8 cellular contexts compared by ENCODE assay signal in the genomic region with DNA sequence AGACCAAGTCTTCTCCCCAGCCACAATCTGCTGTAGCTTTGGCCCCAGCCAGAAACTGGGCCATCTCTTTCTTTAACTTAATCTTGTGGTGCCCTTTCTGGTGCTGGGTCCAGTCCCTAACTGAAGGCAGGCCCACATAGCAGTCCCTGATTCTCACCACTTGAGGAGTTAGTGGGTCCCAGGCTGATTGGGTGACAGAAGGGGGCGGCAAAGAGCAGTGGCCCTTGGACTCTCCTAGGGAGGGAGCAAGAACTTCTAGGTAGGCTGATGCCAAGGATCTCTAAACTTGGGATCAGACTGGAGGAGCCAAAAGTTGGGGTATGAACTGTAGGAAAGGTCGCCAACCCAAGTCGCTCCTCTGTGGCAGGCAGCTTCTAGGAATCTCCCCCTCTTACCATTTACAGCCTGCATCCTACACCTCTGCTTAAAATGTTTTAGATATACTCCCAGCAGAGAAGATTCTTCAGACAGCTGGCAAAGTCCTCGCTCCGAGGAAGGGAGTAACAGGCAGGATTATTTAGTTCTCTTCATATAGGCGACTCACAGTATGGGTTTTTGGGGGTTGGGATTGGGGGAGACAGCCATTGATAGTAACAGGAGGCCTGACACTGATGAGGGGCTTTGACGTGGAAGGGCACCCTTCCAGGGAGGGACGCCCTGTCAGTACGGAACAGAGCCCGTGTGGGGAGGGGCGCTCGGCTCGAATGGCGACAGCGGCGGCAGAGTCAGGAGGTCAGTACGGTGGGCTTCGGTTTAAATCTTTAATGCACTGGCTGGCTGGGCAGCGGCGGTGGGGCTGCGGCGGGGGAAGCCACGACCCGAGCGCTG. TPM values are rescaled to one million over a fixed set of nuclear protein-coding genes. Genes with fewer than 3 reads are reported as not detected.
DNase-seq lines count a peak whose midpoint lies in the region; ATAC-seq and TF ChIP-seq lines count a peak whose summit lies in the region.

No MANE protein-coding gene starts in this region.

- TF ChIP-seq EP300 in Ishikawa (IDR thresholded peaks at IDR 0.05; ENCODE audit: borderline replicate concordance) = no peak

- H3K4me1 Mint-ChIP-seq in CD4-positive, CD25-positive, alpha-beta regulatory T cell = peaks cover 10 to 64% (median 36%) of the 10 kb centered on the region in 4 donors
- H3K4me1 Mint-ChIP-seq in T-helper 1 cell treated with Interleukin-12 subunit alpha and Interleukin-12 subunit beta and Interleukin-4 antibody, amounts not matched to agents 30 μg/mL and 1 μg/mL, for 36 hours (ENCODE audit: low read depth) = peaks cover 41% of the 10 kb centered on the region

- peak overlapping the region; percentile 85 for H3K4me2 ChIP-seq in hepatocyte

- DNase-seq in CD4-positive, CD25-positive, alpha-beta regulatory T cell = peak; percentile 64 to 86 (median 65)
- DNase-seq in astrocyte of the hippocampus (ENCODE audit: low read depth, low spot score) = peak; percentile 73
- DNase-seq in hepatocyte (ENCODE audit: low spot score) = peak; percentile 87

- peak overlapping the region; percentile 73 for H3K4me3 ChIP-seq in CD4-positive, CD25-positive, alpha-beta regulatory T cell (ENCODE audit: low read depth, low read length)
- peak overlapping the region; percentile 76 for H3K4me3 ChIP-seq in hepatocyte
- peak overlapping the region; percentile 72 for H3K4me3 ChIP-seq in rectal smooth muscle tissue (ENCODE audit: low read length)

- peaks cover 0 to 5% (median 3%) of the 10 kb centered on the region in 7 donors for H3K9me3 Mint-ChIP-seq in CD4-positive, CD25-positive, alpha-beta regulatory T cell
- H3K9me3 Mint-ChIP-seq in T-helper 1 cell treated with Interleukin-12 subunit alpha and Interleukin-12 subunit beta and Interleukin-4 antibody, amounts not matched to agents 30 μg/mL and 1 μg/mL, for 36 hours = peaks cover 5% of the 10 kb centered on the region

- H3K4me1 ChIP-seq in CD4-positive, CD25-positive, alpha-beta regulatory T cell (ENCODE audit: control insufficient read depth, insufficient read depth, low read length, poor library complexity, severe bottlenecking) = peaks cover 37% of the 10 kb centered on the region
- peaks cover 15% of the 10 kb centered on the region for H3K4me1 ChIP-seq in hepatocyte (ENCODE audit: insufficient read depth)
- H3K4me1 ChIP-seq in rectal smooth muscle tissue (ENCODE audit: control insufficient read depth, insufficient read depth, low read length) = peaks cover 3% of the 10 kb centered on the region

- H3K27ac Mint-ChIP-seq in CD4-positive, CD25-positive, alpha-beta regulatory T cell = peak overlapping the region; percentile 97 to 98 (median 97)
- H3K27ac Mint-ChIP-seq in T-helper 1 cell treated with Interleukin-12 subunit alpha and Interleukin-12 subunit beta and Interleukin-4 antibody, amounts not matched to agents 30 μg/mL and 1 μg/mL, for 36 hours = peak overlapping the region; percentile 64

- TF ChIP-seq RAD21 in Ishikawa (IDR thresholded peaks at IDR 0.05; ENCODE audit: low read depth) = peak; percentile 38; the same call in 1 of the 2 replicates

- peaks cover 15% of the 10 kb centered on the region for H3K36me3 Mint-ChIP-seq in CD4-positive, CD25-positive, alpha-beta regulatory T cell
- H3K36me3 Mint-ChIP-seq in T-helper 1 cell treated with Interleukin-12 subunit alpha and Interleukin-12 subunit beta and Interleukin-4 antibody, amounts not matched to agents 30 μg/mL and 1 μg/mL, for 36 hours (ENCODE audit: low read depth) = peaks cover 24% of the 10 kb centered on the region

- H3K4me3 Mint-ChIP-seq in CD4-positive, CD25-positive, alpha-beta regulatory T cell = peak overlapping the region; percentile 85 to 94 (median 93)
- H3K4me3 Mint-ChIP-seq in T-helper 1 cell treated with Interleukin-12 subunit alpha and Interleukin-12 subunit beta and Interleukin-4 antibody, amounts not matched to agents 30 μg/mL and 1 μg/mL, for 36 hours = peak overlapping the region; percentile 86

- H3K79me2 ChIP-seq in hepatocyte = peaks cover 15% of the 10 kb centered on the region

- peaks cover 2 to 3% of the 10 kb centered on the region in 2 experiments for H3K9me3 ChIP-seq in CD4-positive, CD25-positive, alpha-beta regulatory T cell (ENCODE audit: control insufficient read depth in 2 of 2, low read length in 2 of 2)
- H3K9me3 ChIP-seq in hepatocyte (ENCODE audit: low read depth) = no peaks in the 10 kb centered on the region

- peak overlapping the region; percentile 74 for H2AFZ ChIP-seq in hepatocyte

- ATAC-seq in CD4-positive, CD25-positive, alpha-beta regulatory T cell (ENCODE audit: low read depth in 2 of 2) = peak; percentile 32 to 50
- ATAC-seq in GM19395 (IDR thresholded peaks at IDR 0.05; ENCODE audit: unreplicated experiment) (peak; percentile 58), HG02840 (IDR thresholded peaks at IDR 0.05; ENCODE audit: low FRiP score, unreplicated experiment) (no peak)

- H3K27ac ChIP-seq in CD4-positive, CD25-positive, alpha-beta regulatory T cell (ENCODE audit: insufficient read depth, low read length, poor library complexity, severe bottlenecking) = peak overlapping the region; percentile 98
- H3K27ac ChIP-seq in hepatocyte (peak overlapping the region; percentile 99), rectal smooth muscle tissue (ENCODE audit: low read depth, low read length) (peak overlapping the region; percentile 99)

- H3K27me3 ChIP-seq in CD4-positive, CD25-positive, alpha-beta regulatory T cell (ENCODE audit: control insufficient read depth, insufficient read depth, low read length) = no peaks in the 10 kb centered on the region
- H3K27me3 ChIP-seq in hepatocyte (no peaks in the 10 kb centered on the region), rectal smooth muscle tissue (ENCODE audit: control insufficient read depth, insufficient read depth, low read length) (no peaks in the 10 kb centered on the region)

- peak; percentile 73 for TF ChIP-seq CTCF in hepatocyte (IDR thresholded peaks at IDR 0.05; ENCODE audit: poor library complexity)

- H3K9ac ChIP-seq in rectal smooth muscle tissue (ENCODE audit: low read length) = peak overlapping the region; percentile 21

- no peaks in the 10 kb centered on the region for H3K9me2 ChIP-seq in hepatocyte (replicated peaks; ENCODE audit: insufficient read depth)

- no peaks in the 10 kb centered on the region for H4K20me1 ChIP-seq in hepatocyte (ENCODE audit: insufficient read depth, poor library complexity, severe bottlenecking)

- 8% methylated on average over 22 of the region's 25 CpGs for WGBS in hepatocyte (ENCODE audit: low lambda C conversion rate, missing lambda C conversion rate)

- H3K27me3 Mint-ChIP-seq in CD4-positive, CD25-positive, alpha-beta regulatory T cell = peaks cover 5% of the 10 kb centered on the region
- no peaks in the 10 kb centered on the region for H3K27me3 Mint-ChIP-seq in T-helper 1 cell treated with Interleukin-12 subunit alpha and Interleukin-12 subunit beta and Interleukin-4 antibody, amounts not matched to agents 30 μg/mL and 1 μg/mL, for 36 hours (ENCODE audit: low read depth)

- no peaks in the 10 kb centered on the region for H3K36me3 ChIP-seq in CD4-positive, CD25-positive, alpha-beta regulatory T cell (ENCODE audit: control insufficient read depth, insufficient read depth, low read length)
- H3K36me3 ChIP-seq in hepatocyte (replicated peaks; ENCODE audit: insufficient read depth, low read depth) = no peaks in the 10 kb centered on the region
- H3K36me3 ChIP-seq in rectal smooth muscle tissue (ENCODE audit: control insufficient read depth, insufficient read depth, low read length) = peaks cover 4% of the 10 kb centered on the region

TF ChIP-seq in Ishikawa, 13 proteins besides CTCF, POLR2A, EP300 and RAD21 (continues in another document):
- TF ChIP-seq FOXM1 (IDR thresholded peaks at IDR 0.05; ENCODE audit: borderline replicate concordance, low read depth) = no peak
- TF ChIP-seq ZBTB7A (IDR thresholded peaks at IDR 0.05; ENCODE audit: low read depth) = no peak
- no peak for TF ChIP-seq MAX (IDR thresholded peaks at IDR 0.05)
- TF ChIP-seq, protein P1, sequence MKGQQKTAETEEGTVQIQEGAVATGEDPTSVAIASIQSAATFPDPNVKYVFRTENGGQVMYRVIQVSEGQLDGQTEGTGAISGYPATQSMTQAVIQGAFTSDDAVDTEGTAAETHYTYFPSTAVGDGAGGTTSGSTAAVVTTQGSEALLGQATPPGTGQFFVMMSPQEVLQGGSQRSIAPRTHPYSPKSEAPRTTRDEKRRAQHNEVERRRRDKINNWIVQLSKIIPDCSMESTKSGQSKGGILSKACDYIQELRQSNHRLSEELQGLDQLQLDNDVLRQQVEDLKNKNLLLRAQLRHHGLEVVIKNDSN (IDR thresholded peaks at IDR 0.05) = no peak
- no peak for TF ChIP-seq TEAD4 (IDR thresholded peaks at IDR 0.05)
- TF ChIP-seq TAF1 (IDR thresholded peaks at IDR 0.05; ENCODE audit: low read depth) = no peak

RNA-seq across cellular contexts. Expression of gene CCL27, which starts 2.0 kb away (rescaled TPM):
- total RNA-seq in CD4-positive, CD25-positive, alpha-beta regulatory T cell = not detected
- polyA plus RNA-seq in CD4-positive, CD25-positive, alpha-beta regulatory T cell = under 1 TPM in 1 of 4 donors, not detected in 3; 0.28 TPM
- not detected in 2 replicates for total RNA-seq in hepatocyte
- polyA plus RNA-seq in hepatocyte = 0.81 TPM in 1 of 2 replicates, not detected in the other

RNA-seq across cellular contexts. Expression of gene IL11RA, which starts 12.5 kb away (rescaled TPM):
- 228 TPM for total RNA-seq in CD4-positive, CD25-positive, alpha-beta regulatory T cell
- 10 to 100 TPM in 2 of 4 donors, 1 to 10 TPM in 2; 7.3 to 12.3 (median 9.6) TPM for polyA plus RNA-seq in CD4-positive, CD25-positive, alpha-beta regulatory T cell
- total RNA-seq in hepatocyte = 69.4 and 74.6 TPM in 2 replicates
- polyA plus RNA-seq in hepatocyte = 91.8 and 97.2 TPM in 2 replicates

RNA-seq across cellular contexts. Expression of gene GALT, which starts 18.0 kb away (rescaled TPM):
- total RNA-seq in CD4-positive, CD25-positive, alpha-beta regulatory T cell = 222 TPM
- polyA plus RNA-seq in CD4-positive, CD25-positive, alpha-beta regulatory T cell = 10 to 100 TPM; 56.1 to 67.0 (median 60.1) TPM
- 46.1 and 53.2 TPM in 2 replicates for total RNA-seq in hepatocyte
- 119 and 121 TPM in 2 replicates for polyA plus RNA-seq in hepatocyte

RNA-seq across cellular contexts. Expression of gene CCL19, which starts 26.6 kb away (rescaled TPM):
- not detected for total RNA-seq in CD4-positive, CD25-positive, alpha-beta regulatory T cell
- polyA plus RNA-seq in CD4-positive, CD25-positive, alpha-beta regulatory T cell = not detected
- total RNA-seq in hepatocyte = not detected in 2 replicates
- not detected in 2 replicates for polyA plus RNA-seq in hepatocyte

RNA-seq across cellular contexts. Expression of gene SIGMAR1, which starts 26.9 kb away (rescaled TPM):
- total RNA-seq in CD4-positive, CD25-positive, alpha-beta regulatory T cell = 34.1 TPM
- polyA plus RNA-seq in CD4-positive, CD25-positive, alpha-beta regulatory T cell = 100 to 1,000 TPM; 107 to 130 (median 119) TPM
- 126 and 141 TPM in 2 replicates for total RNA-seq in hepatocyte
- 212 and 240 TPM in 2 replicates for polyA plus RNA-seq in hepatocyte
